In genomic region chr2:11097038-11097720, GRCh38 we compare ENCODE assay signal across 12 cellular contexts. TPM values are rescaled to one million over a fixed set of nuclear protein-coding genes. Genes with fewer than 3 reads are reported as not detected.
A peak's percentile ranks its signal among the peaks of the same experiment; 100 is the strongest.
DNase-seq lines count a peak whose midpoint lies in the region; ATAC-seq, FAIRE-seq and TF ChIP-seq lines count a peak whose summit lies in the region.
"Had no signal": no experiment of that assay in that cellular context is flagged by ENCODE, and none has a peak within 500 bp of the region (broad histone marks: within the 10 kb centered on the region; RNA-seq: fewer than 3 reads in every experiment).

No MANE protein-coding gene starts in this region.

- no peak overlapping the region for H3K9ac ChIP-seq in fibroblast of lung (ENCODE audit: insufficient read depth, low read length)

- H3K9me3 ChIP-seq in fibroblast of lung (ENCODE audit: control insufficient read depth, insufficient read depth, low read depth, low read length) (no peaks in the 10 kb centered on the region), osteoblast (ENCODE audit: low read depth, low read length) (no peaks in the 10 kb centered on the region)

- H3K27ac Mint-ChIP-seq in activated CD4-positive, alpha-beta memory T cell treated with anti-CD3 and anti-CD28 coated beads, Interleukin-2, amount 10 ng/mL, durations not matched to agents 7 days and 5 days = no peak overlapping the region

- H3K9me3 Mint-ChIP-seq in activated CD4-positive, alpha-beta memory T cell treated with anti-CD3 and anti-CD28 coated beads, Interleukin-2, amount 10 ng/mL, durations not matched to agents 7 days and 5 days = no peaks in the 10 kb centered on the region

- H3K4me3 ChIP-seq in fibroblast of lung (replicated peaks in 1 of 4; ENCODE audit: control extremely low read depth in 1 of 4, insufficient read depth in 1 of 4, low read depth in 3 of 4, low read length in 4 of 4) (no peak overlapping the region), osteoblast (ENCODE audit: insufficient read depth, low read length) (no peak overlapping the region)

- H3K27me3 ChIP-seq in fibroblast of lung (ENCODE audit: control insufficient read depth, insufficient read depth, low read length) (no peaks in the 10 kb centered on the region), osteoblast (ENCODE audit: insufficient read depth, low read length) (peaks cover 14% of the 10 kb centered on the region)

- H3K36me3 ChIP-seq in fibroblast of lung (ENCODE audit: control insufficient read depth, insufficient read depth, low read length) = no peaks in the 10 kb centered on the region
- no peaks in the 10 kb centered on the region for H3K36me3 ChIP-seq in osteoblast (ENCODE audit: insufficient read depth, low read length)

- no peak overlapping the region for H3K27ac ChIP-seq in fibroblast of lung (ENCODE audit: insufficient read depth, low read length)
- H3K27ac ChIP-seq in osteoblast (ENCODE audit: low read depth, low read length) = no peak overlapping the region

- H3K4me1 Mint-ChIP-seq in activated CD4-positive, alpha-beta memory T cell treated with anti-CD3 and anti-CD28 coated beads, Interleukin-2, amount 10 ng/mL, durations not matched to agents 7 days and 5 days = peaks cover 3% of the 10 kb centered on the region

- POLR2A ChIA-PET in activated CD4-positive, alpha-beta memory T cell treated with anti-CD3 and anti-CD28 coated beads, Interleukin-2, amount 10 ng/mL, durations not matched to agents 7 days and 5 days (lab: Charles Lee) = no interaction called here

- CTCF ChIA-PET in activated CD4-positive, alpha-beta memory T cell treated with anti-CD3 and anti-CD28 coated beads, Interleukin-2, amount 10 ng/mL, durations not matched to agents 7 days and 5 days (lab: Charles Lee) = no interaction called here

- DNase-seq in GM03348 (ENCODE audit: low spot score) (peak; percentile 65), RCC 7860 (ENCODE audit: low spot score) (peak; percentile 87), fibroblast of lung (ENCODE audit: low read depth in 2 of 2) (peak; percentile 60 to 81), osteoblast (ENCODE audit: insufficient read length, low spot score, missing footprints) (peak; percentile 96)
- DNase-seq in stimulated activated CD8-positive, alpha-beta memory T cell treated with anti-CD3 and anti-CD28 coated beads, Interleukin-4, amount 100 ng/mL, for 48 hours = no peak
- no peak for DNase-seq in activated CD4-positive, alpha-beta memory T cell treated with anti-CD3 and anti-CD28 coated beads, Interleukin-2, amount 10 ng/mL, durations not matched to agents 7 days and 5 days
- DNase-seq: H7, KBM-7, retina had no signal

- H4K20me1 ChIP-seq in fibroblast of lung (ENCODE audit: control insufficient read depth, extremely low read depth, insufficient read depth, low read length) = no peaks in the 10 kb centered on the region
- no peaks in the 10 kb centered on the region for H4K20me1 ChIP-seq in osteoblast (ENCODE audit: insufficient read depth, low read length)

- H3K27me3 Mint-ChIP-seq in activated CD4-positive, alpha-beta memory T cell treated with anti-CD3 and anti-CD28 coated beads, Interleukin-2, amount 10 ng/mL, durations not matched to agents 7 days and 5 days = peaks cover 29% of the 10 kb centered on the region

- TF ChIP-seq CTCF in fibroblast of lung (conservative IDR thresholded peaks at IDR 0.05 in 1 of 2, IDR thresholded peaks at IDR 0.05 in 1 of 2; ENCODE audit: low read depth in 1 of 2, low read length in 2 of 2) (no peak), osteoblast (IDR thresholded peaks at IDR 0.05; ENCODE audit: extremely low read depth, low read depth, low read length) (no peak)

- H3K4me1 ChIP-seq in fibroblast of lung (ENCODE audit: control insufficient read depth, extremely low read depth, insufficient read depth, low read length) (no peaks in the 10 kb centered on the region), osteoblast (ENCODE audit: insufficient read depth, low read length) (peaks cover 6% of the 10 kb centered on the region)

- H2AFZ ChIP-seq in fibroblast of lung (ENCODE audit: low read length) (no peak overlapping the region), osteoblast (ENCODE audit: low read length) (peak overlapping the region; percentile 16)

- peak; percentile 93 for FAIRE-seq in RCC 7860 (lab: Jason Lieb, UNC)
- FAIRE-seq: GM12891 had no signal

- H3K4me2 ChIP-seq in fibroblast of lung (ENCODE audit: extremely low read depth, insufficient read depth, low read length) = no peak overlapping the region
- no peak overlapping the region for H3K4me2 ChIP-seq in osteoblast (ENCODE audit: insufficient read depth, low read length)

- no peak overlapping the region for H3K4me3 Mint-ChIP-seq in activated CD4-positive, alpha-beta memory T cell treated with anti-CD3 and anti-CD28 coated beads, Interleukin-2, amount 10 ng/mL, durations not matched to agents 7 days and 5 days

- ATAC-seq in HG03457 (IDR thresholded peaks at IDR 0.05; ENCODE audit: unreplicated experiment) (no peak), GM21717 (IDR thresholded peaks at IDR 0.05; ENCODE audit: unreplicated experiment) (no peak)

- H3K79me2 ChIP-seq in fibroblast of lung (ENCODE audit: control insufficient read depth, insufficient read depth, low read length) (no peaks in the 10 kb centered on the region), osteoblast (ENCODE audit: insufficient read depth, low read length) (no peaks in the 10 kb centered on the region)

- H3K36me3 Mint-ChIP-seq in activated CD4-positive, alpha-beta memory T cell treated with anti-CD3 and anti-CD28 coated beads, Interleukin-2, amount 10 ng/mL, durations not matched to agents 7 days and 5 days (ENCODE audit: low read depth) = no peaks in the 10 kb centered on the region

RNA-seq across cellular contexts. Expression of gene SLC66A3, which starts 58.1 kb away (rescaled TPM):
- total RNA-seq in fibroblast of lung (31.7 and 46.5 TPM in 2 replicates), osteoblast (65.1 and 68.8 TPM in 2 replicates)
- 33.3 and 39.8 TPM in 2 replicates for polyA plus RNA-seq in fibroblast of lung
- polyA plus RNA-seq in fibroblast of lung (2012) = 20.9 and 22.9 TPM in 2 replicates
- polyA minus RNA-seq in fibroblast of lung (ENCODE audit: low replicate concordance) = 32.5 and 63.8 TPM in 2 replicates
- 10 to 100 TPM; 22.9 to 23.8 TPM for total RNA-seq in activated CD4-positive, alpha-beta memory T cell treated with anti-CD3 and anti-CD28 coated beads, Interleukin-2, amount 10 ng/mL, durations not matched to agents 7 days and 5 days

Comparison
In these comparisons a context has a peak if more than half of its experiments do, and no peak if none do; other contexts are left out.
1. DNase-seq: peak in GM03348 (single experiment), RCC 7860 (single experiment), fibroblast of lung (2 of 2) and osteoblast (single experiment); none in stimulated activated CD8-positive, alpha-beta memory T cell treated with anti-CD3 and anti-CD28 coated beads, Interleukin-4, amount 100 ng/mL, for 48 hours (single experiment) and activated CD4-positive, alpha-beta memory T cell treated with anti-CD3 and anti-CD28 coated beads, Interleukin-2, amount 10 ng/mL, durations not matched to agents 7 days and 5 days (single experiment).